In genomic region chr4:33218238-33218637, GRCh38 we compare ENCODE assay signal across 27 cellular contexts.
"Had no signal": no experiment of that assay in that cellular context is flagged by ENCODE, and none has a peak within 500 bp of the region (broad histone marks: within the 10 kb centered on the region; RNA-seq: fewer than 3 reads in every experiment).

No MANE protein-coding gene starts in this region.

- H3K36me3 Mint-ChIP-seq: naive thymus-derived CD8-positive, alpha-beta T cell; stimulated activated memory B cell treated with anti-CD40 and anti-IgM and Interleukin-4, amounts not matched to agents 10 μg/mL and 1 μg/mL and 100 μg/mL, for 72 hours had no signal

- H3K27me3 Mint-ChIP-seq: naive thymus-derived CD8-positive, alpha-beta T cell; stimulated activated memory B cell treated with anti-CD40 and anti-IgM and Interleukin-4, amounts not matched to agents 10 μg/mL and 1 μg/mL and 100 μg/mL, for 72 hours; stimulated activated naive CD8-positive, alpha-beta T cell treated with anti-CD3 and anti-CD28 coated beads, Interleukin-15, amount 100 ng/mL, for 72 hours had no signal

- ATAC-seq: left colon; left lung; naive thymus-derived CD8-positive, alpha-beta T cell; pancreas; right cardiac atrium; stimulated activated memory B cell treated with anti-CD40 and anti-IgM and Interleukin-4, amounts not matched to agents 10 μg/mL and 1 μg/mL and 100 μg/mL, for 72 hours; stimulated activated naive CD8-positive, alpha-beta T cell treated with anti-CD3 and anti-CD28 coated beads, Interleukin-15, amount 100 ng/mL, for 72 hours had no signal

- H3K4me3 Mint-ChIP-seq: naive thymus-derived CD8-positive, alpha-beta T cell; nephron; neural crest cell; stimulated activated memory B cell treated with anti-CD40 and anti-IgM and Interleukin-4, amounts not matched to agents 10 μg/mL and 1 μg/mL and 100 μg/mL, for 72 hours; stimulated activated naive CD8-positive, alpha-beta T cell treated with anti-CD3 and anti-CD28 coated beads, Interleukin-15, amount 100 ng/mL, for 72 hours had no signal

- H3K4me3 ChIP-seq: left lung, lung, pancreas, prostate gland, sigmoid colon, transverse colon, upper lobe of left lung, vagina had no signal

- H3K27ac Mint-ChIP-seq: naive thymus-derived CD8-positive, alpha-beta T cell; nephron; stimulated activated memory B cell treated with anti-CD40 and anti-IgM and Interleukin-4, amounts not matched to agents 10 μg/mL and 1 μg/mL and 100 μg/mL, for 72 hours; stimulated activated naive CD8-positive, alpha-beta T cell treated with anti-CD3 and anti-CD28 coated beads, Interleukin-15, amount 100 ng/mL, for 72 hours had no signal

- H3K27ac ChIP-seq: left lung, pancreas, prostate gland, sigmoid colon, transverse colon, upper lobe of left lung, vagina had no signal

- H3K36me3 ChIP-seq: left lung, pancreas, prostate gland, sigmoid colon, transverse colon, upper lobe of left lung, vagina had no signal

- H3K9me3 Mint-ChIP-seq: nephron; stimulated activated memory B cell treated with anti-CD40 and anti-IgM and Interleukin-4, amounts not matched to agents 10 μg/mL and 1 μg/mL and 100 μg/mL, for 72 hours had no signal

- DNase-seq: hippocampal formation; kidney; left colon; left lung; naive thymus-derived CD8-positive, alpha-beta T cell; nucleus accumbens; pancreas; posterior cingulate gyrus; retina; right cardiac atrium; sigmoid colon; small intestine; stimulated activated CD4-positive, alpha-beta T cell treated with anti-CD3 and anti-CD28 coated beads, Interleukin-1b, Interleukin-23, amount 100 ng/mL, for 48 hours; stimulated activated CD4-positive, alpha-beta T cell treated with anti-CD3 and anti-CD28 coated beads, Interleukin-2, amount 100 ng/mL, for 48 hours; stimulated activated CD4-positive, alpha-beta T cell treated with anti-CD3 and anti-CD28 coated beads, Interleukin-4, amount 100 ng/mL, for 4 hours; stimulated activated CD8-positive, alpha-beta memory T cell treated with anti-CD3 and anti-CD28 coated beads, Interleukin-4, amount 100 ng/mL, for 48 hours; stimulated activated naive CD4-positive, alpha-beta T cell treated with Interleukin-2 at 50 U/mL for 16 hours; stimulated activated naive CD8-positive, alpha-beta T cell treated with anti-CD3 and anti-CD28 coated beads, Interleukin-15, amount 100 ng/mL, for 72 hours; substantia nigra; transverse colon; upper lobe of left lung had no signal

- H3K27me3 ChIP-seq: left lung, pancreas, sigmoid colon, transverse colon, upper lobe of left lung, vagina had no signal

- H3K4me1 Mint-ChIP-seq: naive thymus-derived CD8-positive, alpha-beta T cell; nephron; neural crest cell; stimulated activated memory B cell treated with anti-CD40 and anti-IgM and Interleukin-4, amounts not matched to agents 10 μg/mL and 1 μg/mL and 100 μg/mL, for 72 hours; stimulated activated naive CD8-positive, alpha-beta T cell treated with anti-CD3 and anti-CD28 coated beads, Interleukin-15, amount 100 ng/mL, for 72 hours had no signal

- H3K4me1 ChIP-seq: left lung, pancreas, prostate gland, sigmoid colon, transverse colon, upper lobe of left lung, vagina had no signal

- H3K9me3 ChIP-seq: left lung, pancreas, prostate gland, sigmoid colon, transverse colon, upper lobe of left lung, vagina had no signal
